Comparison of ENCODE assay signal across 16 cellular contexts in the genomic region with DNA sequence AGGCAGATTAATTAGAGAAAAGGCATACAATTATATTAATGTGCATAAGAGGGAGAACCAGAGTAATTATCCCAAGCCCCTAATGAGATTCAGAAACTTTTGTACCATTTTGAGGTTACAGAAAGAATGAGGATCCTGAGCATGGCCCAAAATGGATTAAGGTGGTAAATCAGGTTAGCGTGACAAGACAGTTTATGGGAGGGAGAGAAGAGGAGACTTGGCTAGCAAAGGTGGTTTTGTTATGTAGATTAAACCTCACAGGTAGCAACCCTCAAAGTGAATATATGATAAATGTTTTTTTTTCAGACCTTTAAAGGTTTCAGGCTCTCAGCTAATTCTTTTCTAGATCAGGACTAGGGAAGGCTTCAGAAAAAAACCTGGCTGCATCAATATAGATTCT.
"Had no signal": no experiment of that assay in that cellular context is flagged by ENCODE, and none has a peak within 500 bp of the region (broad histone marks: within the 10 kb centered on the region; RNA-seq: fewer than 3 reads in every experiment).

No MANE protein-coding gene starts in this region.

- H3K27me3 Mint-ChIP-seq: dendritic cell treated with granulocyte-macrophage colony-stimulating factor and Interleukin-4, amounts not matched to agents 40 ng/mL and 50 ng/mL, for 4 days; naive thymus-derived CD4-positive, alpha-beta T cell; stimulated activated memory B cell treated with anti-CD40 and anti-IgM and Interleukin-4, amounts not matched to agents 10 μg/mL and 1 μg/mL and 100 μg/mL, for 72 hours; stimulated activated naive CD8-positive, alpha-beta T cell treated with anti-CD3 and anti-CD28 coated beads, Interleukin-15, amount 100 ng/mL, for 72 hours had no signal

- H3K9me3 Mint-ChIP-seq: dendritic cell treated with granulocyte-macrophage colony-stimulating factor and Interleukin-4, amounts not matched to agents 40 ng/mL and 50 ng/mL, for 4 days; naive thymus-derived CD4-positive, alpha-beta T cell; nephron progenitor cell; stimulated activated memory B cell treated with anti-CD40 and anti-IgM and Interleukin-4, amounts not matched to agents 10 μg/mL and 1 μg/mL and 100 μg/mL, for 72 hours; stimulated activated naive CD8-positive, alpha-beta T cell treated with anti-CD3 and anti-CD28 coated beads, Interleukin-15, amount 100 ng/mL, for 72 hours had no signal

- H3K9me3 ChIP-seq: neutrophil, spleen, testis, tibial nerve had no signal

- H3K36me3 Mint-ChIP-seq: naive thymus-derived CD4-positive, alpha-beta T cell; stimulated activated memory B cell treated with anti-CD40 and anti-IgM and Interleukin-4, amounts not matched to agents 10 μg/mL and 1 μg/mL and 100 μg/mL, for 72 hours had no signal

- H3K4me1 Mint-ChIP-seq: naive thymus-derived CD4-positive, alpha-beta T cell; nephron progenitor cell; stimulated activated memory B cell treated with anti-CD40 and anti-IgM and Interleukin-4, amounts not matched to agents 10 μg/mL and 1 μg/mL and 100 μg/mL, for 72 hours; stimulated activated naive CD8-positive, alpha-beta T cell treated with anti-CD3 and anti-CD28 coated beads, Interleukin-15, amount 100 ng/mL, for 72 hours had no signal

- H3K27ac ChIP-seq: foreskin keratinocyte, neutrophil, spleen, testis, tibial nerve had no signal

- H3K27ac Mint-ChIP-seq: dendritic cell treated with granulocyte-macrophage colony-stimulating factor and Interleukin-4, amounts not matched to agents 40 ng/mL and 50 ng/mL, for 4 days; naive thymus-derived CD4-positive, alpha-beta T cell; nephron progenitor cell; stimulated activated memory B cell treated with anti-CD40 and anti-IgM and Interleukin-4, amounts not matched to agents 10 μg/mL and 1 μg/mL and 100 μg/mL, for 72 hours; stimulated activated naive CD8-positive, alpha-beta T cell treated with anti-CD3 and anti-CD28 coated beads, Interleukin-15, amount 100 ng/mL, for 72 hours had no signal

- H3K4me3 Mint-ChIP-seq: dendritic cell treated with granulocyte-macrophage colony-stimulating factor and Interleukin-4, amounts not matched to agents 40 ng/mL and 50 ng/mL, for 4 days; naive thymus-derived CD4-positive, alpha-beta T cell; nephron progenitor cell; stimulated activated memory B cell treated with anti-CD40 and anti-IgM and Interleukin-4, amounts not matched to agents 10 μg/mL and 1 μg/mL and 100 μg/mL, for 72 hours; stimulated activated naive CD8-positive, alpha-beta T cell treated with anti-CD3 and anti-CD28 coated beads, Interleukin-15, amount 100 ng/mL, for 72 hours had no signal

- DNase-seq: erythroblast; foreskin keratinocyte; kidney glomerular epithelial cell; naive thymus-derived CD4-positive, alpha-beta T cell; nephron progenitor cell; spleen; stimulated activated CD4-positive, alpha-beta T cell treated with anti-CD3 and anti-CD28 coated beads, Interleukin-15, amount 100 ng/mL, for 24 hours; stimulated activated CD4-positive, alpha-beta T cell treated with anti-CD3 and anti-CD28 coated beads, Interleukin-1b, Interleukin-23, amount 100 ng/mL, for 48 hours; stimulated activated CD4-positive, alpha-beta T cell treated with anti-CD3 and anti-CD28 coated beads, Interleukin-4, amount 100 ng/mL, for 24 hours; stimulated activated naive CD8-positive, alpha-beta T cell treated with anti-CD3 and anti-CD28 coated beads, Interleukin-15, amount 100 ng/mL, for 72 hours; testis had no signal

- H3K4me1 ChIP-seq: foreskin keratinocyte, spleen, testis, tibial nerve had no signal

- ATAC-seq: foreskin keratinocyte; naive thymus-derived CD4-positive, alpha-beta T cell; sciatic nerve; stimulated activated memory B cell treated with anti-CD40 and anti-IgM and Interleukin-4, amounts not matched to agents 10 μg/mL and 1 μg/mL and 100 μg/mL, for 72 hours; stimulated activated naive CD8-positive, alpha-beta T cell treated with anti-CD3 and anti-CD28 coated beads, Interleukin-15, amount 100 ng/mL, for 72 hours had no signal

- H3K4me3 ChIP-seq: spleen, testis, tibial nerve had no signal

- H3K27me3 ChIP-seq: foreskin keratinocyte, neutrophil, spleen, testis had no signal

- H3K36me3 ChIP-seq: neutrophil, spleen, tibial nerve had no signal
